Comparison of ENCODE assay signal across 8 cellular contexts in the genomic region with DNA sequence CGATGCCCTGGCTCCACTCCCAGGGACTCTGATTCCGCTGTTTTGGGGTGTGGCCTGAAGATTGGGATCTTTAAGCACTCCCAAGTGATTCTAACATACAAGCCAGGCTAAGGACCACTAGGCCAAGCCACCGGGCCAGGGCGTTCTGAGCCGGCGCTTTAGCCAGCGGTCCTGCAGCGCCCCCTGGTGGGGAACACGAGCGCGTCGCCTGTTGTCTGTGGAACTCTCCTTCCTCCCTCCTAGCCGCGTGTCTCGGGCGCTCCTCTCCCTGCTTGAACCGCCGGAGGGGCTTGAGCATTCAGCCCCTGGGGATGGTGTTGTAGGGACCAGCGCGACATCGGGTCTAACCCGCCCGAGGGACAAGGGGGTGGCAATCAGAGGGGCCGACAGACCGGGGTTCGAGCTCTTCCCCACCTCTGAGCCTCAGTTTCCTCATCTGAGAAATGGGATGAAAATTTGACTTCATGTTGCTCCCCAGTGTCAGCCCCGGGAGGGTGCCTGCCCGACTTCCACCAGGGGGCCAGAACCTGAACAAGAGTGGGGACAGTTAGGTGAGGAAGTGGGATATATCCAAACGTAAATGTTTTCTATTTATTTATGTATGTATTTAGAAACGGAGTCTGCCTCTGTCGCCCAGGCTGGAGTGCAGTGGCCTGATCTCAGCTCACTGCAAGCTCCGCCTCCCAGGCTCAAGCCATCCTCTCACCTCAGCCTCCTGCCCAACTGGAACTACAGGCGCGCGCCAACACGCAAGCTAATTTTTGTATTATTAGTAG. TPM values are rescaled to one million over a fixed set of nuclear protein-coding genes. Genes with fewer than 3 reads are reported as not detected.
A peak's percentile ranks its signal among the peaks of the same experiment; 100 is the strongest.
DNase-seq lines count a peak whose midpoint lies in the region; ATAC-seq and TF ChIP-seq lines count a peak whose summit lies in the region.

No MANE protein-coding gene starts in this region.

- H3K9me3 ChIP-seq in endodermal cell (ENCODE audit: control insufficient read depth, low read length), result peaks cover 8% of the 10 kb centered on the region
- H3K9me3 ChIP-seq in mucosa of descending colon, result no peaks in the 10 kb centered on the region

- peak; percentile 97 for TF ChIP-seq CTCF in AG09309 (IDR thresholded peaks at IDR 0.05; ENCODE audit: control insufficient read depth, insufficient read depth, low read depth, low read length, missing control alignments)
- TF ChIP-seq CTCF in endodermal cell (conservative IDR thresholded peaks at IDR 0.05), result peak; percentile 97
- TF ChIP-seq CTCF in mucosa of descending colon (IDR thresholded peaks at IDR 0.05), result peak; percentile 58

- peaks cover 8% of the 10 kb centered on the region for H3K9me3 Mint-ChIP-seq in endodermal cell

- no peak overlapping the region for H3K27ac Mint-ChIP-seq in endodermal cell

- no peak overlapping the region for H3K4me3 ChIP-seq in AG09309 (ENCODE audit: control insufficient read depth, low read depth, low read length)
- no peak overlapping the region for H3K4me3 ChIP-seq in endodermal cell (ENCODE audit: low read length)
- H3K4me3 ChIP-seq in mucosa of descending colon, result no peak overlapping the region

- no peaks in the 10 kb centered on the region for H3K27me3 ChIP-seq in endodermal cell (ENCODE audit: control insufficient read depth, insufficient read depth, low read length, poor library complexity, severe bottlenecking)

- peak; percentile 20 for DNase-seq in AG09309 (ENCODE audit: low read depth)
- peak; percentile 15 for DNase-seq in GOT3 (lab: John Stamatoyannopoulos, UW)
- DNase-seq in NCI-H774 (lab: John Stamatoyannopoulos, UW), result peak; percentile 44
- peak; percentile 52 to 63 for DNase-seq in activated CD8-positive, alpha-beta memory T cell treated with anti-CD3 and anti-CD28 coated beads for 4 hours (ENCODE audit: low read depth in 2 of 2)
- DNase-seq in endodermal cell, result peak; percentile 96
- DNase-seq in mucosa of descending colon, result peak; percentile 60 to 77 (median 73)
- peak; percentile 44 to 74 for DNase-seq in stimulated activated CD8-positive, alpha-beta memory T cell treated with anti-CD3 and anti-CD28 coated beads, Interleukin-4, amount 100 ng/mL, for 4 hours (ENCODE audit: low read depth in 2 of 2, low spot score in 1 of 2)

- H3K27ac ChIP-seq in endodermal cell (ENCODE audit: low read depth, low read length), result no peak overlapping the region

- no peaks in the 10 kb centered on the region for H3K36me3 ChIP-seq in endodermal cell (ENCODE audit: control insufficient read depth, insufficient read depth, low read length)
- H3K36me3 ChIP-seq in mucosa of descending colon (ENCODE audit: low read depth), result no peaks in the 10 kb centered on the region

- peaks cover 7% of the 10 kb centered on the region for H3K27me3 Mint-ChIP-seq in endodermal cell (ENCODE audit: insufficient read depth)

- no peaks in the 10 kb centered on the region for H3K4me1 Mint-ChIP-seq in endodermal cell

- no peaks in the 10 kb centered on the region for H3K36me3 Mint-ChIP-seq in endodermal cell (ENCODE audit: low read depth)

- intact Hi-C loops in mucosa of descending colon (cut with DNase I, micrococcal nuclease), result no loop called here

- 32 to 33% methylated on average over 20 to 36 of the region's 36 CpGs for WGBS in endodermal cell (ENCODE audit: insufficient coverage in 1 of 2, insufficient read length in 1 of 2), 2 experiments

- ATAC-seq in mucosa of descending colon, result peak; percentile 93
- no peak for ATAC-seq in GM19023 (IDR thresholded peaks at IDR 0.05; ENCODE audit: unreplicated experiment)

- no peak overlapping the region for H3K9ac ChIP-seq in endodermal cell (ENCODE audit: extremely low read depth, low read length, poor library complexity, severe bottlenecking)

- no peaks in the 10 kb centered on the region for H3K4me1 ChIP-seq in endodermal cell (ENCODE audit: control insufficient read depth, insufficient read depth, low read length)
- H3K4me1 ChIP-seq in mucosa of descending colon (ENCODE audit: low read depth), result no peaks in the 10 kb centered on the region

- no peak overlapping the region for H3K4me3 Mint-ChIP-seq in endodermal cell

RNA-seq across cellular contexts. Expression of a gene that starts 18.0 kb away (rescaled TPM):
- 1 to 10 TPM; 3.1 to 5.9 TPM for total RNA-seq in endodermal cell
- polyA plus RNA-seq in endodermal cell (2013, experiment 1 of 2), result 3.3 TPM
- polyA plus RNA-seq in endodermal cell (2013, experiment 2 of 2), result 2.6 TPM
- total RNA-seq in mucosa of descending colon, result 1 to 10 TPM in 1 of 3 donors, under 1 TPM in 2; 0.12 to 2.3 (median 0.36) TPM

RNA-seq across cellular contexts. Expression of a gene that starts 42.3 kb away (rescaled TPM):
- total RNA-seq in endodermal cell, result 10 to 100 TPM; 17.3 to 32.5 TPM
- 39.7 TPM for polyA plus RNA-seq in endodermal cell (2013, experiment 1 of 2)
- polyA plus RNA-seq in endodermal cell (2013, experiment 2 of 2), result 40.1 TPM
- total RNA-seq in mucosa of descending colon, result 1 to 10 TPM in 1 of 3 donors, under 1 TPM in 2; 0.20 to 3.2 (median 0.80) TPM

Comparison
In these comparisons a context has a peak if more than half of its experiments do, and no peak if none do; other contexts are left out.
1. DNase-seq: peak in every context shown above with its lines; median percentile 96 in endodermal cell; 73 in mucosa of descending colon; 59 in stimulated activated CD8-positive, alpha-beta memory T cell treated with anti-CD3 and anti-CD28 coated beads, Interleukin-4, amount 100 ng/mL, for 4 hours; 58 in activated CD8-positive, alpha-beta memory T cell treated with anti-CD3 and anti-CD28 coated beads for 4 hours; 44 in NCI-H774; 20 in AG09309; 15 in GOT3.
2. RNA of a gene that starts 42.3 kb away (total RNA-seq): 17.3 to 32.5 TPM in endodermal cell; 0.20 to 3.2 TPM in mucosa of descending colon; every median in the first group is over 4 times any median in the second.
3. Peak in every context shown above with its lines, with median percentiles within 50 percentile points of each other: CTCF ChIP-seq.